Comparison of ENCODE assay signal across 1 cellular context in the genomic region with DNA sequence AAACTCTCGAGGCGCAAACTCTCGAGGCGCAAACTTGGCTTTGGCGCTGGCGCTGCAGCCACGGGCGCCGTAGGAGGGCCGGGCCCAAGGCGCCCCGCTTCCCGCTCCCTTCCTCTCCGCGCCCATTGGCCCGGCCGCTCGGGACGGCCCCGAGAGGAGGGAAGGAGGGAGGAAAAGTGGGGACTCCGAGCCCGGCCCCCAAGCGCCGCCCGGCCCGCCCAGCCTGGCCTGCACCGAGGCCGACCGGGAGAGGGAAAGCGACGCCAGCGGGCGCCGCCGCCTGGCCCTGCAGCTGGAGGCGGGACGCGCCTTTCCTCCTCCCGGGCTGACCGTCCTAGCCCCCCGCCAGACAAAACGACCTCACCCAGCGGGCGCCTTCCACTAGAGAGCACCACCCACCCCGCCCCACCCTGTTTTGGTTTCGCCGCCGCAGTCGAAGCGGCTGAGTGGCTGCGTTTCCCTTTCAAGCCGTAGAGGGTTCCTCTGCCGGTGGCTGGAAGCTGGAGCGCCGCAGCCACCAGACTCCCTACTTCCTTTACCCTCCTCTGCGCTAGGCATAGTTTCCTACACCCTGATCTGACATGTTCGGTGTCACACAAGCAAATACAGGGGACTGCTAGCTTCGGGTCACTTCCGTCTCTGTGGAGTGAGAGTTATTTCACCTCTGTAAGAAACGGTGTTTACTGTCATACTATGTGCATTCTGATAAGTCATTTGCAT.
TF ChIP-seq lines count a peak whose summit lies in the region.

A gene with protein sequence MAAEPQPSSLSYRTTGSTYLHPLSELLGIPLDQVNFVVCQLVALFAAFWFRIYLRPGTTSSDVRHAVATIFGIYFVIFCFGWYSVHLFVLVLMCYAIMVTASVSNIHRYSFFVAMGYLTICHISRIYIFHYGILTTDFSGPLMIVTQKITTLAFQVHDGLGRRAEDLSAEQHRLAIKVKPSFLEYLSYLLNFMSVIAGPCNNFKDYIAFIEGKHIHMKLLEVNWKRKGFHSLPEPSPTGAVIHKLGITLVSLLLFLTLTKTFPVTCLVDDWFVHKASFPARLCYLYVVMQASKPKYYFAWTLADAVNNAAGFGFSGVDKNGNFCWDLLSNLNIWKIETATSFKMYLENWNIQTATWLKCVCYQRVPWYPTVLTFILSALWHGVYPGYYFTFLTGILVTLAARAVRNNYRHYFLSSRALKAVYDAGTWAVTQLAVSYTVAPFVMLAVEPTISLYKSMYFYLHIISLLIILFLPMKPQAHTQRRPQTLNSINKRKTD (minus strand): TSS at position 78 of the 720 bp plus-strand sequence. CDS start 235 bp downstream, outside the sequence.

TF ChIP-seq in HepG2, 621 proteins besides CTCF, POLR2A, EP300 and RAD21 (continued from another document and continues in another):
- TF ChIP-seq, protein P1, sequence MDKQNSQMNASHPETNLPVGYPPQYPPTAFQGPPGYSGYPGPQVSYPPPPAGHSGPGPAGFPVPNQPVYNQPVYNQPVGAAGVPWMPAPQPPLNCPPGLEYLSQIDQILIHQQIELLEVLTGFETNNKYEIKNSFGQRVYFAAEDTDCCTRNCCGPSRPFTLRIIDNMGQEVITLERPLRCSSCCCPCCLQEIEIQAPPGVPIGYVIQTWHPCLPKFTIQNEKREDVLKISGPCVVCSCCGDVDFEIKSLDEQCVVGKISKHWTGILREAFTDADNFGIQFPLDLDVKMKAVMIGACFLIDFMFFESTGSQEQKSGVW (CRISPR knock-in tag; IDR thresholded peaks at IDR 0.05; ENCODE audit: borderline replicate concordance): no peak
- TF ChIP-seq ZNF264 (CRISPR knock-in tag; IDR thresholded peaks at IDR 0.05): 0 out of 2 replicates have a peak, but pooled peaks have one; percentile 27
- no peak for TF ChIP-seq ZNF674 (CRISPR knock-in tag; IDR thresholded peaks at IDR 0.05; ENCODE audit: low read depth)
- TF ChIP-seq POLR2AphosphoS2 (IDR thresholded peaks at IDR 0.05; ENCODE audit: low read depth, low read length): no peak
- no peak; the same call in 1 of the 2 replicates for TF ChIP-seq SOX5 (CRISPR knock-in tag; IDR thresholded peaks at IDR 0.05; ENCODE audit: borderline replicate concordance)
- TF ChIP-seq ZFY (CRISPR knock-in tag; IDR thresholded peaks at IDR 0.05): peak; percentile 70
- peak; percentile 66; the same call in 1 of the 2 replicates for TF ChIP-seq TBX2 (CRISPR knock-in tag; IDR thresholded peaks at IDR 0.05; ENCODE audit: borderline replicate concordance)
- 0 out of 2 replicates have a peak, but pooled peaks have one; percentile 21 for TF ChIP-seq ZNF788 (CRISPR knock-in tag; IDR thresholded peaks at IDR 0.05; ENCODE audit: borderline replicate concordance)
- no peak for TF ChIP-seq NKX3-1 (CRISPR knock-in tag; IDR thresholded peaks at IDR 0.05)
- TF ChIP-seq FIP1L1 (IDR thresholded peaks at IDR 0.05; ENCODE audit: borderline replicate concordance, insufficient read depth, low read depth, low read length): no peak
- TF ChIP-seq, protein P2, sequence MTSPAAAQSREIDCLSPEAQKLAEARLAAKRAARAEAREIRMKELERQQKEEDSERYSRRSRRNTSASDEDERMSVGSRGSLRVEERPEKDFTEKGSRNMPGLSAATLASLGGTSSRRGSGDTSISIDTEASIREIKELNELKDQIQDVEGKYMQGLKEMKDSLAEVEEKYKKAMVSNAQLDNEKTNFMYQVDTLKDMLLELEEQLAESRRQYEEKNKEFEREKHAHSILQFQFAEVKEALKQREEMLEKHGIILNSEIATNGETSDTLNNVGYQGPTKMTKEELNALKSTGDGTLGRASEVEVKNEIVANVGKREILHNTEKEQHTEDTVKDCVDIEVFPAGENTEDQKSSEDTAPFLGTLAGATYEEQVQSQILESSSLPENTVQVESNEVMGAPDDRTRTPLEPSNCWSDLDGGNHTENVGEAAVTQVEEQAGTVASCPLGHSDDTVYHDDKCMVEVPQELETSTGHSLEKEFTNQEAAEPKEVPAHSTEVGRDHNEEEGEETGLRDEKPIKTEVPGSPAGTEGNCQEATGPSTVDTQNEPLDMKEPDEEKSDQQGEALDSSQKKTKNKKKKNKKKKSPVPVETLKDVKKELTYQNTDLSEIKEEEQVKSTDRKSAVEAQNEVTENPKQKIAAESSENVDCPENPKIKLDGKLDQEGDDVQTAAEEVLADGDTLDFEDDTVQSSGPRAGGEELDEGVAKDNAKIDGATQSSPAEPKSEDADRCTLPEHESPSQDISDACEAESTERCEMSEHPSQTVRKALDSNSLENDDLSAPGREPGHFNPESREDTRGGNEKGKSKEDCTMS (CRISPR knock-in tag; conservative IDR thresholded peaks at IDR 0.05): no peak
- TF ChIP-seq PAWR (CRISPR knock-in tag; IDR thresholded peaks at IDR 0.05; ENCODE audit: borderline replicate concordance): no peak
- no peak for TF ChIP-seq MLLT10 (CRISPR knock-in tag; IDR thresholded peaks at IDR 0.05)
- TF ChIP-seq, protein P3, sequence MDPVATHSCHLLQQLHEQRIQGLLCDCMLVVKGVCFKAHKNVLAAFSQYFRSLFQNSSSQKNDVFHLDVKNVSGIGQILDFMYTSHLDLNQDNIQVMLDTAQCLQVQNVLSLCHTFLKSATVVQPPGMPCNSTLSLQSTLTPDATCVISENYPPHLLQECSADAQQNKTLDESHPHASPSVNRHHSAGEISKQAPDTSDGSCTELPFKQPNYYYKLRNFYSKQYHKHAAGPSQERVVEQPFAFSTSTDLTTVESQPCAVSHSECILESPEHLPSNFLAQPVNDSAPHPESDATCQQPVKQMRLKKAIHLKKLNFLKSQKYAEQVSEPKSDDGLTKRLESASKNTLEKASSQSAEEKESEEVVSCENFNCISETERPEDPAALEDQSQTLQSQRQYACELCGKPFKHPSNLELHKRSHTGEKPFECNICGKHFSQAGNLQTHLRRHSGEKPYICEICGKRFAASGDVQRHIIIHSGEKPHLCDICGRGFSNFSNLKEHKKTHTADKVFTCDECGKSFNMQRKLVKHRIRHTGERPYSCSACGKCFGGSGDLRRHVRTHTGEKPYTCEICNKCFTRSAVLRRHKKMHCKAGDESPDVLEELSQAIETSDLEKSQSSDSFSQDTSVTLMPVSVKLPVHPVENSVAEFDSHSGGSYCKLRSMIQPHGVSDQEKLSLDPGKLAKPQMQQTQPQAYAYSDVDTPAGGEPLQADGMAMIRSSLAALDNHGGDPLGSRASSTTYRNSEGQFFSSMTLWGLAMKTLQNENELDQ (CRISPR knock-in tag; IDR thresholded peaks at IDR 0.05; ENCODE audit: borderline replicate concordance): no peak
- no peak for TF ChIP-seq KLF11 (CRISPR knock-in tag; IDR thresholded peaks at IDR 0.05)
- 0 out of 2 replicates have a peak, but pooled peaks have one; percentile 46 for TF ChIP-seq MTF1 (CRISPR knock-in tag; IDR thresholded peaks at IDR 0.05)
- TF ChIP-seq MEIS2 (CRISPR knock-in tag; IDR thresholded peaks at IDR 0.05): no peak
- no peak for TF ChIP-seq ETV5 (CRISPR knock-in tag; IDR thresholded peaks at IDR 0.05; ENCODE audit: borderline replicate concordance)
- TF ChIP-seq, protein P4, sequence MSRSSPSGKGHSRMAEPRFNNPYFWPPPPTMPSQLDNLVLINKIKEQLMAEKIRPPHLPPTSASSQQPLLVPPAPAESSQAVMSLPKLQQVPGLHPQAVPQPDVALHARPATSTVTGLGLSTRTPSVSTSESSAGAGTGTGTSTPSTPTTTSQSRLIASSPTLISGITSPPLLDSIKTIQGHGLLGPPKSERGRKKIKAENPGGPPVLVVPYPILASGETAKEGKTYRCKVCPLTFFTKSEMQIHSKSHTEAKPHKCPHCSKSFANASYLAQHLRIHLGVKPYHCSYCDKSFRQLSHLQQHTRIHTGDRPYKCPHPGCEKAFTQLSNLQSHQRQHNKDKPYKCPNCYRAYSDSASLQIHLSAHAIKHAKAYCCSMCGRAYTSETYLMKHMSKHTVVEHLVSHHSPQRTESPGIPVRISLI (CRISPR knock-in tag; IDR thresholded peaks at IDR 0.05; ENCODE audit: borderline replicate concordance): no peak
- no peak for TF ChIP-seq CEBPG (CRISPR knock-in tag; IDR thresholded peaks at IDR 0.05)
- TF ChIP-seq ZNF292 (CRISPR knock-in tag; IDR thresholded peaks at IDR 0.05; ENCODE audit: borderline replicate concordance, low read depth): no peak
- TF ChIP-seq MXI1 (IDR thresholded peaks at IDR 0.05; ENCODE audit: borderline replicate concordance, low read depth, low read length): 0 out of 3 replicates have a peak, but pooled peaks have one; percentile 11
- no peak for TF ChIP-seq ZNF614 (CRISPR knock-in tag; IDR thresholded peaks at IDR 0.05; ENCODE audit: borderline replicate concordance)
- TF ChIP-seq MEF2D (CRISPR knock-in tag; IDR thresholded peaks at IDR 0.05): no peak; the same call in 1 of the 2 replicates
- TF ChIP-seq ZNF713 (CRISPR knock-in tag; IDR thresholded peaks at IDR 0.05): no peak
- no peak for TF ChIP-seq ZNF335 (CRISPR knock-in tag; IDR thresholded peaks at IDR 0.05)
- no peak for TF ChIP-seq RFXANK (CRISPR knock-in tag; IDR thresholded peaks at IDR 0.05)
- TF ChIP-seq, protein P5, sequence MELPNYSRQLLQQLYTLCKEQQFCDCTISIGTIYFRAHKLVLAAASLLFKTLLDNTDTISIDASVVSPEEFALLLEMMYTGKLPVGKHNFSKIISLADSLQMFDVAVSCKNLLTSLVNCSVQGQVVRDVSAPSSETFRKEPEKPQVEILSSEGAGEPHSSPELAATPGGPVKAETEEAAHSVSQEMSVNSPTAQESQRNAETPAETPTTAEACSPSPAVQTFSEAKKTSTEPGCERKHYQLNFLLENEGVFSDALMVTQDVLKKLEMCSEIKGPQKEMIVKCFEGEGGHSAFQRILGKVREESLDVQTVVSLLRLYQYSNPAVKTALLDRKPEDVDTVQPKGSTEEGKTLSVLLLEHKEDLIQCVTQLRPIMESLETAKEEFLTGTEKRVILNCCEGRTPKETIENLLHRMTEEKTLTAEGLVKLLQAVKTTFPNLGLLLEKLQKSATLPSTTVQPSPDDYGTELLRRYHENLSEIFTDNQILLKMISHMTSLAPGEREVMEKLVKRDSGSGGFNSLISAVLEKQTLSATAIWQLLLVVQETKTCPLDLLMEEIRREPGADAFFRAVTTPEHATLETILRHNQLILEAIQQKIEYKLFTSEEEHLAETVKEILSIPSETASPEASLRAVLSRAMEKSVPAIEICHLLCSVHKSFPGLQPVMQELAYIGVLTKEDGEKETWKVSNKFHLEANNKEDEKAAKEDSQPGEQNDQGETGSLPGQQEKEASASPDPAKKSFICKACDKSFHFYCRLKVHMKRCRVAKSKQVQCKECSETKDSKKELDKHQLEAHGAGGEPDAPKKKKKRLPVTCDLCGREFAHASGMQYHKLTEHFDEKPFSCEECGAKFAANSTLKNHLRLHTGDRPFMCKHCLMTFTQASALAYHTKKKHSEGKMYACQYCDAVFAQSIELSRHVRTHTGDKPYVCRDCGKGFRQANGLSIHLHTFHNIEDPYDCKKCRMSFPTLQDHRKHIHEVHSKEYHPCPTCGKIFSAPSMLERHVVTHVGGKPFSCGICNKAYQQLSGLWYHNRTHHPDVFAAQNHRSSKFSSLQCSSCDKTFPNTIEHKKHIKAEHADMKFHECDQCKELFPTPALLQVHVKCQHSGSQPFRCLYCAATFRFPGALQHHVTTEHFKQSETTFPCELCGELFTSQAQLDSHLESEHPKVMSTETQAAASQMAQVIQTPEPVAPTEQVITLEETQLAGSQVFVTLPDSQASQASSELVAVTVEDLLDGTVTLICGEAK (IDR thresholded peaks at IDR 0.05): no peak
- TF ChIP-seq, protein P5 (CRISPR knock-in tag; IDR thresholded peaks at IDR 0.05): 0 out of 2 replicates have a peak, but pooled peaks have one; percentile 47
- no peak for TF ChIP-seq MBNL3 (CRISPR knock-in tag; conservative IDR thresholded peaks at IDR 0.05)
- TF ChIP-seq, protein P6, sequence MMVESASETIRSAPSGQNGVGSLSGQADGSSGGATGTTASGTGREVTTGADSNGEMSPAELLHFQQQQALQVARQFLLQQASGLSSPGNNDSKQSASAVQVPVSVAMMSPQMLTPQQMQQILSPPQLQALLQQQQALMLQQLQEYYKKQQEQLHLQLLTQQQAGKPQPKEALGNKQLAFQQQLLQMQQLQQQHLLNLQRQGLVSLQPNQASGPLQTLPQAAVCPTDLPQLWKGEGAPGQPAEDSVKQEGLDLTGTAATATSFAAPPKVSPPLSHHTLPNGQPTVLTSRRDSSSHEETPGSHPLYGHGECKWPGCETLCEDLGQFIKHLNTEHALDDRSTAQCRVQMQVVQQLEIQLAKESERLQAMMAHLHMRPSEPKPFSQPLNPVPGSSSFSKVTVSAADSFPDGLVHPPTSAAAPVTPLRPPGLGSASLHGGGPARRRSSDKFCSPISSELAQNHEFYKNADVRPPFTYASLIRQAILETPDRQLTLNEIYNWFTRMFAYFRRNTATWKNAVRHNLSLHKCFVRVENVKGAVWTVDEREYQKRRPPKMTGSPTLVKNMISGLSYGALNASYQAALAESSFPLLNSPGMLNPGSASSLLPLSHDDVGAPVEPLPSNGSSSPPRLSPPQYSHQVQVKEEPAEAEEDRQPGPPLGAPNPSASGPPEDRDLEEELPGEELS (CRISPR knock-in tag; IDR thresholded peaks at IDR 0.05): 0 out of 2 replicates have a peak, but pooled peaks have one; percentile 14
- TF ChIP-seq PRMT3 (CRISPR knock-in tag; IDR thresholded peaks at IDR 0.05; ENCODE audit: borderline replicate concordance, low read depth): no peak
- no peak for TF ChIP-seq ZFYVE20 (CRISPR knock-in tag; IDR thresholded peaks at IDR 0.05; ENCODE audit: borderline replicate concordance, low read depth)
- TF ChIP-seq MYNN (CRISPR knock-in tag; IDR thresholded peaks at IDR 0.05; ENCODE audit: low read depth): no peak
- TF ChIP-seq KMT2B (CRISPR knock-in tag; IDR thresholded peaks at IDR 0.05): no peak
